8 cellular contexts compared by ENCODE assay signal in genomic region chr4:2756691-2757350, GRCh38. TPM values are rescaled to one million over a fixed set of nuclear protein-coding genes. Genes with fewer than 3 reads are reported as not detected.
DNase-seq lines count a peak whose midpoint lies in the region; ATAC-seq and TF ChIP-seq lines count a peak whose summit lies in the region.

No MANE protein-coding gene starts in this region.

- no peaks in the 10 kb centered on the region for H3K36me3 Mint-ChIP-seq in CD4-positive, alpha-beta T cell (ENCODE audit: low read depth)

- H3K14ac ChIP-seq in IMR-90 (replicated peaks; ENCODE audit: low read depth, low read length): peak overlapping the region; percentile 61
- H3K14ac ChIP-seq in neuronal stem cell (ENCODE audit: low read length): peak overlapping the region; percentile 56

- no peaks in the 10 kb centered on the region for H3K27me3 ChIP-seq in CD4-positive, alpha-beta T cell (ENCODE audit: control insufficient read depth, insufficient read depth, low read length)
- H3K27me3 ChIP-seq in IMR-90 (ENCODE audit: control insufficient read depth, insufficient read depth, low read length) (no peaks in the 10 kb centered on the region), neuronal stem cell (ENCODE audit: control insufficient read depth in 3 of 3, insufficient read depth in 3 of 3, low read depth in 1 of 3, low read length in 3 of 3) (no peaks in the 10 kb centered on the region)

- peaks cover 21% of the 10 kb centered on the region for H3K9me1 ChIP-seq in IMR-90 (ENCODE audit: insufficient read depth, low read length)

- peak overlapping the region; percentile 50 for H4K5ac ChIP-seq in IMR-90 (ENCODE audit: low read depth, low read length)

- H3K18ac ChIP-seq in IMR-90 (ENCODE audit: low read depth, low read length): peak overlapping the region; percentile 3; the same call in 1 of the 2 replicates
- H3K18ac ChIP-seq in neuronal stem cell (ENCODE audit: low read length): peak overlapping the region; percentile 91

- dilution Hi-C loops in IMR-90 (cut with HindIII; ENCODE audit: low sequenced_read_pairs, unreplicated experiment): no loop called here

- H3K56ac ChIP-seq in IMR-90 (ENCODE audit: extremely low read depth, insufficient read depth, low read length): no peak overlapping the region; the same call in 1 of the 2 replicates

- H3K4me1 ChIP-seq in IMR-90 (ENCODE audit: control insufficient read depth, insufficient read depth, low read length) (peaks cover 8% of the 10 kb centered on the region), neuronal stem cell (ENCODE audit: control insufficient read depth in 2 of 2, insufficient read depth in 1 of 2, low read depth in 1 of 2, low read length in 2 of 2) (peaks cover 4 to 10% of the 10 kb centered on the region in 2 donors)

- WGBS in IMR-90 (ENCODE audit: extremely low coverage in 2 of 2, insufficient read length in 1 of 2), 2 experiments: 47% methylated on average over 9 of the region's 25 CpGs; no CpG with 5 or more reads in 1 of the 2 experiments
- WGBS in neuronal stem cell (ENCODE audit: extremely low coverage in 2 of 2, insufficient read length in 2 of 2, insufficient replicate concordance in 1 of 2), 2 donors: no CpG with 5 or more reads among the region's 25 CpGs

- H4K20me1 ChIP-seq in IMR-90 (ENCODE audit: insufficient read depth, low read length): peaks cover 14% of the 10 kb centered on the region

- H2BK5ac ChIP-seq in IMR-90 (ENCODE audit: low read depth, low read length, poor library complexity, severe bottlenecking) (no peak overlapping the region), neuronal stem cell (ENCODE audit: low read length) (no peak overlapping the region)

- peak overlapping the region; percentile 61 for H3K4me2 ChIP-seq in IMR-90 (ENCODE audit: low read depth, low read length)
- H3K4me2 ChIP-seq in neuronal stem cell (ENCODE audit: insufficient read depth, low read length, poor library complexity, severe bottlenecking): peak overlapping the region; percentile 62

- BruUV-seq in IMR-90 (replicated peaks; lab: Mats Ljungman, UMichigan): no TSS peak

- peaks cover 25 to 38% of the 10 kb centered on the region in 2 experiments for H3K79me1 ChIP-seq in IMR-90 (ENCODE audit: low read depth in 1 of 2, low read length in 2 of 2)
- H3K79me1 ChIP-seq in neuronal stem cell (ENCODE audit: low read depth, low read length): peaks cover 13% of the 10 kb centered on the region

- H3K23ac ChIP-seq in IMR-90 (ENCODE audit: low read depth, low read length): no peak overlapping the region
- H3K23ac ChIP-seq in neuronal stem cell (ENCODE audit: low read depth, low read length, poor library complexity): no peak overlapping the region

- POLR2A ChIA-PET in CD4-positive, alpha-beta T cell (lab: Charles Lee): interaction anchor here (1.5 to 1.7 kb wide), 4 partner anchors 27 to 179 kb away, joined by 3 to 9 read pairs (median 4); no protein-coding TSS in a partner anchor
- POLR2A ChIA-PET in IMR-90 (lab: Charles Lee; ENCODE audit: unreplicated experiment): no interaction called here

- DNase-seq in CD4-positive, alpha-beta T cell: no peak
- DNase-seq in IMR-90: no peak
- no peak for DNase-seq in coronary artery (ENCODE audit: low spot score)
- DNase-seq in neuronal stem cell (ENCODE audit: low spot score): no peak
- DNase-seq in NCI-H1417 (lab: John Stamatoyannopoulos, UW): no peak
- no peak for DNase-seq in dermis blood vessel endothelial cell
- no peak for DNase-seq in ACHN

- H2BK120ac ChIP-seq in IMR-90 (ENCODE audit: low read depth, low read length) (peak overlapping the region; percentile 47; the same call in 1 of the 2 replicates), neuronal stem cell (ENCODE audit: low read depth, low read length) (no peak overlapping the region)

- no peak overlapping the region for H3K27ac ChIP-seq in CD4-positive, alpha-beta T cell (ENCODE audit: low read depth, low read length)
- peak overlapping the region; percentile 49 for H3K27ac ChIP-seq in IMR-90 (ENCODE audit: insufficient read depth, low read length)
- peak overlapping the region; percentile 55 to 92 for H3K27ac ChIP-seq in coronary artery
- peak overlapping the region; percentile 46 for H3K27ac ChIP-seq in neuronal stem cell (replicated peaks; ENCODE audit: low read length)

- no peak for TF ChIP-seq RAD21 in IMR-90 (IDR thresholded peaks at IDR 0.05; ENCODE audit: low read length)

- H3K27ac Mint-ChIP-seq in CD4-positive, alpha-beta T cell: peak overlapping the region; percentile 66

- H3K36me3 ChIP-seq in IMR-90 (ENCODE audit: control insufficient read depth, insufficient read depth, low read length) (peaks cover 2% of the 10 kb centered on the region; the same call in 1 of the 2 replicates), neuronal stem cell (replicated peaks in 1 of 2; ENCODE audit: control insufficient read depth in 2 of 2, insufficient read depth in 2 of 2, low read length in 2 of 2) (peaks cover 0 to 15% of the 10 kb centered on the region in 2 donors)

- intact Hi-C loops in CD4-positive, alpha-beta T cell (cut with DNase I, micrococcal nuclease): loop anchor here (2.0 to 5.0 kb wide), 7 partner anchors 35 to 515 kb away; partner anchors contain the start of genes GRK4 (in 2 of the 2), NOP14 (in 2 of the 2), ADD1 (in 1 of the 2) and FAM193A (in 1 of the 2)
- intact Hi-C loops in IMR-90 (cut with micrococcal nuclease): no loop called here

- H3K9ac ChIP-seq in IMR-90 (ENCODE audit: low read depth, low read length) (peak overlapping the region; percentile 50; the same call in 1 of the 2 replicates), neuronal stem cell (ENCODE audit: low read depth, low read length, poor library complexity) (peak overlapping the region; percentile 44)

- CTCF ChIA-PET in CD4-positive, alpha-beta T cell (lab: Charles Lee): interaction anchor here (1.1 kb wide), 1 partner anchor 207 kb away, joined by 3 read pairs; the partner anchor contains the start of genes GRK4 and NOP14
- CTCF ChIA-PET in IMR-90 (lab: Yijun Ruan, JAX): no interaction called here

- H4K8ac ChIP-seq in IMR-90 (ENCODE audit: low read depth in 2 of 2, low read length in 2 of 2): peak overlapping the region; percentile 26 to 93; a peak in 3 of 4 replicates
- peak overlapping the region; percentile 65 for H4K8ac ChIP-seq in neuronal stem cell (ENCODE audit: low read depth, low read length)

- H2BK15ac ChIP-seq in IMR-90 (ENCODE audit: low read depth, low read length): no peak overlapping the region
- H2BK15ac ChIP-seq in neuronal stem cell (ENCODE audit: low read length): peak overlapping the region; percentile 58

- H2AK9ac ChIP-seq in IMR-90 (replicated peaks; ENCODE audit: low read depth, low read length, poor library complexity): peak overlapping the region; percentile 68

- peak overlapping the region; percentile 90 for H2AFZ ChIP-seq in IMR-90 (replicated peaks; ENCODE audit: low read length, poor library complexity)
- H2AFZ ChIP-seq in neuronal stem cell (ENCODE audit: low read length): peak overlapping the region; percentile 93

- H3K4me3 Mint-ChIP-seq in CD4-positive, alpha-beta T cell: peak overlapping the region; percentile 87

- H2BK12ac ChIP-seq in neuronal stem cell (ENCODE audit: low read length): peak overlapping the region; percentile 58

- H2AK5ac ChIP-seq in IMR-90 (ENCODE audit: low read depth, low read length): peak overlapping the region; percentile 36
- H2AK5ac ChIP-seq in neuronal stem cell (ENCODE audit: low read depth, low read length): no peak overlapping the region

- H3K4ac ChIP-seq in IMR-90 (ENCODE audit: low read depth, low read length) (peak overlapping the region; percentile 71), neuronal stem cell (ENCODE audit: low read length) (no peak overlapping the region)

- peaks cover 31% of the 10 kb centered on the region for H3K4me1 Mint-ChIP-seq in CD4-positive, alpha-beta T cell (ENCODE audit: low read depth)

- H3K9me3 Mint-ChIP-seq in CD4-positive, alpha-beta T cell: no peaks in the 10 kb centered on the region

- no peaks in the 10 kb centered on the region for H3K27me3 Mint-ChIP-seq in CD4-positive, alpha-beta T cell

- in situ Hi-C loops in IMR-90 (cut with MboI; ENCODE audit: low sequenced_read_pairs) (loop anchor here (25.0 kb wide), 1 partner anchor 280 kb away; no protein-coding TSS in a partner anchor), ACHN (cut with HindIII; ENCODE audit: low pct_ligation_motif_present, low pct_unique_long_range_greater_than_20kb, low sequenced_read_pairs) (no loop called here)

- no peaks in the 10 kb centered on the region for H3K9me3 ChIP-seq in CD4-positive, alpha-beta T cell (ENCODE audit: control insufficient read depth, low read length)
- H3K9me3 ChIP-seq in IMR-90 (ENCODE audit: control insufficient read depth, insufficient read depth, low read length) (no peaks in the 10 kb centered on the region), neuronal stem cell (replicated peaks in 1 of 2; ENCODE audit: control insufficient read depth in 2 of 2, insufficient read depth in 1 of 2, low read depth in 1 of 2, low read length in 2 of 2) (no peaks in the 10 kb centered on the region)

- ATAC-seq in CD4-positive, alpha-beta T cell (ENCODE audit: poor library complexity): no peak
- ATAC-seq in IMR-90 (ENCODE audit: low read depth) (no peak), GM21390 (IDR thresholded peaks at IDR 0.05; ENCODE audit: unreplicated experiment) (no peak)

- TF ChIP-seq POLR2A in IMR-90 (IDR thresholded peaks at IDR 0.05; ENCODE audit: low read depth, low read length): no peak

- TF ChIP-seq CTCF in CD4-positive, alpha-beta T cell (IDR thresholded peaks at IDR 0.05): no peak
- TF ChIP-seq CTCF in IMR-90 (conservative IDR thresholded peaks at IDR 0.05; ENCODE audit: low read depth, low read length) (no peak), coronary artery (IDR thresholded peaks at IDR 0.05) (no peak)

- H4K91ac ChIP-seq in IMR-90 (ENCODE audit: insufficient read depth, low read depth, low read length) (0 out of 2 replicates have a peak overlapping the region, but pooled peaks have one; percentile 29), neuronal stem cell (ENCODE audit: low read depth, low read length, poor library complexity) (no peak overlapping the region)

- H2BK20ac ChIP-seq in IMR-90 (ENCODE audit: low read depth, low read length): no peak overlapping the region

- H3K4me3 ChIP-seq in IMR-90 (ENCODE audit: insufficient read depth, low read depth, low read length) (peak overlapping the region; percentile 32), coronary artery (peak overlapping the region; percentile 99), neuronal stem cell (ENCODE audit: low read length in 2 of 2) (peak overlapping the region; percentile 36 to 65)

RNA-seq across cellular contexts. Expression of gene TNIP2, which starts 0.7 kb away (rescaled TPM):
- 10 to 100 TPM; 43.8 to 49.1 TPM for total RNA-seq in CD4-positive, alpha-beta T cell
- 33.3 and 36.9 TPM in 2 replicates for total RNA-seq in IMR-90 (2012; rRNA removed)
- polyA plus RNA-seq in IMR-90 (2012; rRNA removed): 38.5 and 46.1 TPM in 2 replicates
- polyA plus RNA-seq in IMR-90 (2012; cell fraction: cytosol; rRNA removed): 48.6 and 56.4 TPM in 2 replicates
- polyA plus RNA-seq in IMR-90 (2012; cell fraction: nucleus; rRNA removed; ENCODE audit: low replicate concordance): 120 and 143 TPM in 2 replicates
- 14.8 TPM for polyA plus RNA-seq in neuronal stem cell (2013, experiment 1 of 2)
- 15.1 TPM for polyA plus RNA-seq in neuronal stem cell (2013, experiment 2 of 2)
- 119 and 122 TPM in 2 replicates for total RNA-seq in dermis blood vessel endothelial cell

RNA-seq across cellular contexts. Expression of gene SH3BP2, which starts 36.1 kb away (rescaled TPM):
- 10 to 100 TPM; 30.1 to 30.5 TPM for total RNA-seq in CD4-positive, alpha-beta T cell
- total RNA-seq in IMR-90 (2012; rRNA removed) (8.9 and 9.0 TPM in 2 replicates), dermis blood vessel endothelial cell (26.4 and 29.6 TPM in 2 replicates)
- polyA plus RNA-seq in IMR-90 (2012; rRNA removed): 37.2 and 45.3 TPM in 2 replicates
- 20.8 and 21.2 TPM in 2 replicates for polyA plus RNA-seq in IMR-90 (2012; cell fraction: cytosol; rRNA removed)
- 229 and 480 TPM in 2 replicates for polyA plus RNA-seq in IMR-90 (2012; cell fraction: nucleus; rRNA removed; ENCODE audit: low replicate concordance)
- polyA plus RNA-seq in neuronal stem cell (2013, experiment 1 of 2): 8.1 TPM
- 8.7 TPM for polyA plus RNA-seq in neuronal stem cell (2013, experiment 2 of 2)

Comparison
In these comparisons a context has a peak if more than half of its experiments do, and no peak if none do; other contexts are left out.
1. H3K4me3 ChIP-seq: peak in every context shown above with its lines; median percentile 99 in coronary artery; 50 in neuronal stem cell; 32 in IMR-90.